8 cellular contexts compared by ENCODE assay signal in genomic region chr2:11411768-11412448, GRCh38. TPM values are rescaled to one million over a fixed set of nuclear protein-coding genes. Genes with fewer than 3 reads are reported as not detected.
DNase-seq lines count a peak whose midpoint lies in the region; ATAC-seq, FAIRE-seq and TF ChIP-seq lines count a peak whose summit lies in the region.

No MANE protein-coding gene starts in this region.

- ATAC-seq in pancreas (peak; percentile 66 to 92 (median 92)), GM19455 (IDR thresholded peaks at IDR 0.05; ENCODE audit: unreplicated experiment) (no peak)

- no peaks in the 10 kb centered on the region for H3K36me3 ChIP-seq in pancreas

- FAIRE-seq in pancreas (lab: Jason Lieb, UNC), result no peak

- H3K4me3 ChIP-seq in HFF-Myc (replicated peaks; ENCODE audit: low read depth, low read length) (no peak overlapping the region), fibroblast of mammary gland (ENCODE audit: control insufficient read depth, low read depth, low read length) (peak overlapping the region; percentile 19), pancreas (peak overlapping the region in 2 of 4 donors; percentile 17 to 39)

- H3K27ac ChIP-seq in C4-2B, result no peak overlapping the region
- H3K27ac ChIP-seq in pancreas, result no peak overlapping the region

- TF ChIP-seq CTCF in C4-2B (conservative IDR thresholded peaks at IDR 0.05) (peak; percentile 85), HFF-Myc (IDR thresholded peaks at IDR 0.05; ENCODE audit: low read depth, low read length, missing control alignments) (peak; percentile 86), fibroblast of mammary gland (conservative IDR thresholded peaks at IDR 0.05; ENCODE audit: control insufficient read depth, insufficient read depth, low read depth, low read length) (peak; percentile 89), pancreas (IDR thresholded peaks at IDR 0.05) (peak in 3 of 4 donors; percentile 59 to 71 (median 67))

- WGBS in pancreas, 2 donors, result 16 to 18% methylated on average over 11 of the region's 11 CpGs

- intact Hi-C loops in pancreas (cut with DNase I), result loop anchor here in 2 of 3 donors (5.0 to 10.0 kb wide), 3 partner anchors 175 to 277 kb away; a partner anchor contains a TSS

- H3K4me1 ChIP-seq in pancreas, result no peaks in the 10 kb centered on the region

- H3K9me3 ChIP-seq in pancreas, result no peaks in the 10 kb centered on the region

- no peak for DNase-seq in HFF-Myc (ENCODE audit: extremely low read depth, low read depth)
- peak; percentile 62 for DNase-seq in SHP77 treated with DMSO at 0.1 percent for 48 hours (lab: John Stamatoyannopoulos, UW)
- peak; percentile 54 for DNase-seq in fibroblast of mammary gland (ENCODE audit: low read depth)
- DNase-seq in pancreas, result peak in 2 of 6 donors; percentile 31 to 57
- DNase-seq in activated CD4-positive, CD25-positive, alpha-beta regulatory T cell (lab: John Stamatoyannopoulos, UW), result no peak
- no peak for DNase-seq in cortex of kidney (lab: John Stamatoyannopoulos, UW)

- H3K27me3 ChIP-seq in pancreas, result no peaks in the 10 kb centered on the region

RNA-seq across cellular contexts. Expression of gene E2F6, which starts 54.1 kb away (rescaled TPM):
- 1 to 10 TPM; 3.0 to 6.1 (median 5.0) TPM for total RNA-seq in pancreas
- polyA plus RNA-seq in pancreas, result 1 to 10 TPM; 4.7 to 9.6 TPM

Comparison
In these comparisons a context has a peak if more than half of its experiments do, and no peak if none do; other contexts are left out.
1. DNase-seq: peak in SHP77 treated with DMSO at 0.1 percent for 48 hours (single experiment) and fibroblast of mammary gland (single experiment); none in HFF-Myc (single experiment), activated CD4-positive, CD25-positive, alpha-beta regulatory T cell (0 of 4) and cortex of kidney (single experiment).
2. Peak in every context shown above with its lines, with median percentiles within 50 percentile points of each other: CTCF ChIP-seq.